8 cellular contexts compared by ENCODE assay signal in the genomic region with DNA sequence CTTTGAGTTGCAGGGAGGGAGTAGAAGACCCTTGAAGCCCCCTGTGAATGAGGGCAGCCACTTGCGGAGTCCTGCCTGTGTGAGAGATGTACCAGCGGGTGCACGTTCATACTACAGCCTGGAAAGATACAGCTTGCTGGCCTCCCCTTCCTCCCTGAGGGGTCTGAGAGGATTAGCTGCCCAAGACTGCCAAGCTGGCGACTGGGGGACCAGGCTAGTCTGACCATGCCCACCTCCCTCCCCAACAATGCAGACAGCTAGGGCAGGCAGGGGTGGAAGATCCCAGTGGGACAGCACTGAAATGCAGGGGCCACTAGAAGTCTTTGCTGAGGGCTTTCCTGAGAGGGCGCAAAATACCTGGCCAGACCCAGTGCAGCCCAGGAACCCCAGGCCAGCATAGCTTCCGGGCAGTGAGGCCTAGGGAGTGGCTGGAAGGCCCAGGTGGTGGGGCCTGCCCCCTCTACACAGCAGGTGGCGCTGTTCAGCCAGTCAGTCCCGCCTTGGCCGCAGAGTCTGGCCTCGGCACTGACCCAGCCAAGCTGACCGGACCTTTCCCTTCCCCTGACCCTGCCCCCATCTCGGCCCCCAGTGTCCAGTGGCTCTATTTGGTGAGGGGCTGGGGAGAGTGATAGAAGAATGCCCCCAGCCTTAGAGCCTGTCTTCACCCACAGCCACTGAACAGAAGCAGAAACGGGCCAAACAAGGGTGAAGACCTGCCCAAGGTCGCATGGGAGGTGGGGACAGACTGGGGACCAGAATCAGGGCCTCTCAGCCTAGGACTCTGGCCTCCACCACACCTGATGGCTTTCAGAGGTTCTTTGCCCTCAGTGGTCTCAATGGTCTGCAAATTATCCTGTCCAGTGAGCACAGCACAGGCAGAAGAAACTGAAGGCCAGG. TPM values are rescaled to one million over a fixed set of nuclear protein-coding genes. Genes with fewer than 3 reads are reported as not detected.
DNase-seq lines count a peak whose midpoint lies in the region; ATAC-seq and TF ChIP-seq lines count a peak whose summit lies in the region.

No MANE protein-coding gene starts in this region.

- H4K20me1 ChIP-seq in neural cell (ENCODE audit: insufficient read depth) = no peaks in the 10 kb centered on the region

- TF ChIP-seq RAD21 in neural cell (conservative IDR thresholded peaks at IDR 0.05) = peak; percentile 16

- no peaks in the 10 kb centered on the region for H3K9me3 Mint-ChIP-seq in activated T-helper 2 cell treated with anti-CD3 and anti-CD28 coated beads, Interferon-gamma antibody, Interleukin-2, Interleukin-4, amounts not matched to agents 10 μg/mL and 5 μg/mL and 100 μg/mL, durations not matched to agents 14 hours and 24 hours and 36 hours

- no peaks in the 10 kb centered on the region for H3K9me3 ChIP-seq in neural cell (ENCODE audit: low read length)

- H3K27ac ChIP-seq in neural cell (ENCODE audit: low read length) = no peak overlapping the region

- H3K4me1 Mint-ChIP-seq in activated T-helper 2 cell treated with anti-CD3 and anti-CD28 coated beads, Interferon-gamma antibody, Interleukin-2, Interleukin-4, amounts not matched to agents 10 μg/mL and 5 μg/mL and 100 μg/mL, durations not matched to agents 14 hours and 24 hours and 36 hours (ENCODE audit: low read depth) = peaks cover 3% of the 10 kb centered on the region

- no peaks in the 10 kb centered on the region for H3K36me3 Mint-ChIP-seq in activated T-helper 2 cell treated with anti-CD3 and anti-CD28 coated beads, Interferon-gamma antibody, Interleukin-2, Interleukin-4, amounts not matched to agents 10 μg/mL and 5 μg/mL and 100 μg/mL, durations not matched to agents 14 hours and 24 hours and 36 hours (ENCODE audit: low read depth)

- TF ChIP-seq EP300 in neural cell (conservative IDR thresholded peaks at IDR 0.05; ENCODE audit: poor library complexity, severe bottlenecking) = no peak

- ATAC-seq in GM18498 (IDR thresholded peaks at IDR 0.05; ENCODE audit: unreplicated experiment) = no peak
- ATAC-seq in GM19452 (IDR thresholded peaks at IDR 0.05; ENCODE audit: unreplicated experiment) = no peak

- intact Hi-C loops in activated T-helper 2 cell treated with anti-CD3 and anti-CD28 coated beads, Interferon-gamma antibody, Interleukin-2, Interleukin-4, amounts not matched to agents 10 μg/mL and 5 μg/mL and 100 μg/mL, durations not matched to agents 14 hours and 24 hours and 36 hours (cut with micrococcal nuclease) = no loop called here

- H3F3A ChIP-seq in neural cell (ENCODE audit: insufficient read depth, low read length, poor library complexity, severe bottlenecking) = no peaks in the 10 kb centered on the region

- peaks cover 7% of the 10 kb centered on the region for H3K27me3 ChIP-seq in neural cell (ENCODE audit: insufficient read depth, low read depth, low read length)

- H3K4me3 Mint-ChIP-seq in activated T-helper 2 cell treated with anti-CD3 and anti-CD28 coated beads, Interferon-gamma antibody, Interleukin-2, Interleukin-4, amounts not matched to agents 10 μg/mL and 5 μg/mL and 100 μg/mL, durations not matched to agents 14 hours and 24 hours and 36 hours (ENCODE audit: low read depth) = no peak overlapping the region

- no peaks in the 10 kb centered on the region for H3K9me2 ChIP-seq in neural cell (ENCODE audit: insufficient read depth, low read length)

- peak; percentile 69 for DNase-seq in Daoy (ENCODE audit: low read depth)
- no peak for DNase-seq in HFF-Myc (ENCODE audit: extremely low read depth, low read depth)
- DNase-seq in NOMO-1 treated with DMSO at 0.1 percent for 48 hours (lab: John Stamatoyannopoulos, UW; ENCODE audit: unreplicated experiment) = peak; percentile 45
- peak; percentile 36 for DNase-seq in activated T-helper 2 cell treated with anti-CD3 and anti-CD28 coated beads, Interferon-gamma antibody, Interleukin-2, Interleukin-4, amounts not matched to agents 10 μg/mL and 5 μg/mL and 100 μg/mL, durations not matched to agents 14 hours and 24 hours and 36 hours (ENCODE audit: low spot score)
- peak; percentile 23 for DNase-seq in foreskin melanocyte

- peak; percentile 93 for TF ChIP-seq CTCF in HFF-Myc (IDR thresholded peaks at IDR 0.05; ENCODE audit: low read depth, low read length, missing control alignments)
- peak; percentile 55 for TF ChIP-seq CTCF in neural cell (IDR thresholded peaks at IDR 0.05; ENCODE audit: poor library complexity, severe bottlenecking)

- no peaks in the 10 kb centered on the region for H3K36me3 ChIP-seq in neural cell (ENCODE audit: insufficient read depth, low read length)

- no peak overlapping the region for H3K9ac ChIP-seq in neural cell (ENCODE audit: low read length)

- H2AFZ ChIP-seq in neural cell (ENCODE audit: low read depth, low read length) = no peak overlapping the region

- H3K4me2 ChIP-seq in neural cell (ENCODE audit: low read length) = no peak overlapping the region

- peaks cover 16% of the 10 kb centered on the region for H3K27me3 Mint-ChIP-seq in activated T-helper 2 cell treated with anti-CD3 and anti-CD28 coated beads, Interferon-gamma antibody, Interleukin-2, Interleukin-4, amounts not matched to agents 10 μg/mL and 5 μg/mL and 100 μg/mL, durations not matched to agents 14 hours and 24 hours and 36 hours (ENCODE audit: low read depth)

- H3K4me3 ChIP-seq in HFF-Myc (replicated peaks; ENCODE audit: low read depth, low read length) (no peak overlapping the region), neural cell (ENCODE audit: low read length) (no peak overlapping the region)

- no peak overlapping the region for H3K27ac Mint-ChIP-seq in activated T-helper 2 cell treated with anti-CD3 and anti-CD28 coated beads, Interferon-gamma antibody, Interleukin-2, Interleukin-4, amounts not matched to agents 10 μg/mL and 5 μg/mL and 100 μg/mL, durations not matched to agents 14 hours and 24 hours and 36 hours

- H3K79me2 ChIP-seq in neural cell (replicated peaks; ENCODE audit: insufficient read depth, low read length) = no peaks in the 10 kb centered on the region

TF ChIP-seq in neural cell, 6 proteins besides CTCF, POLR2A, EP300 and RAD21:
- peak; percentile 38 for TF ChIP-seq SMC3 (conservative IDR thresholded peaks at IDR 0.05; ENCODE audit: poor library complexity)
- TF ChIP-seq TAF1 (IDR thresholded peaks at IDR 0.05; ENCODE audit: low read depth) = no peak

RNA-seq across cellular contexts. Expression of a gene that starts 4.8 kb away (rescaled TPM):
- total RNA-seq in Daoy (2014; rRNA removed; shearing (Covaris generic)) = 0.68 and 2.1 TPM in 2 replicates
- 1.8 and 2.6 TPM in 2 replicates for total RNA-seq in activated T-helper 2 cell treated with anti-CD3 and anti-CD28 coated beads, Interferon-gamma antibody, Interleukin-2, Interleukin-4, amounts not matched to agents 10 μg/mL and 5 μg/mL and 100 μg/mL, durations not matched to agents 14 hours and 24 hours and 36 hours
- 0.16 and 0.86 TPM in 2 replicates for polyA plus RNA-seq in neural cell
- polyA minus RNA-seq in neural cell = 0.46 TPM in 1 of 2 replicates, not detected in the other

RNA-seq across cellular contexts. Expression of a gene that starts 44.8 kb away (rescaled TPM):
- total RNA-seq in Daoy (2014; rRNA removed; shearing (Covaris generic)) = 61.1 and 70.8 TPM in 2 replicates
- total RNA-seq in activated T-helper 2 cell treated with anti-CD3 and anti-CD28 coated beads, Interferon-gamma antibody, Interleukin-2, Interleukin-4, amounts not matched to agents 10 μg/mL and 5 μg/mL and 100 μg/mL, durations not matched to agents 14 hours and 24 hours and 36 hours = 187 and 192 TPM in 2 replicates
- polyA plus RNA-seq in neural cell = 134 and 141 TPM in 2 replicates
- 27.8 and 35.9 TPM in 2 replicates for polyA minus RNA-seq in neural cell

RNA-seq across cellular contexts. Expression of a gene that starts 45.1 kb away (rescaled TPM):
- total RNA-seq in Daoy (2014; rRNA removed; shearing (Covaris generic)) = 145 and 148 TPM in 2 replicates
- total RNA-seq in activated T-helper 2 cell treated with anti-CD3 and anti-CD28 coated beads, Interferon-gamma antibody, Interleukin-2, Interleukin-4, amounts not matched to agents 10 μg/mL and 5 μg/mL and 100 μg/mL, durations not matched to agents 14 hours and 24 hours and 36 hours = 130 and 131 TPM in 2 replicates
- polyA plus RNA-seq in neural cell = 27.2 and 33.9 TPM in 2 replicates
- polyA minus RNA-seq in neural cell = 22.6 and 23.3 TPM in 2 replicates
